18 cellular contexts compared by ENCODE assay signal in genomic region chr12:50087159-50087558, GRCh38. TPM values are rescaled to one million over a fixed set of nuclear protein-coding genes. Genes with fewer than 3 reads are reported as not detected.
DNase-seq lines count a peak whose midpoint lies in the region; ATAC-seq, FAIRE-seq and TF ChIP-seq lines count a peak whose summit lies in the region.
"Had no signal": no experiment of that assay in that cellular context is flagged by ENCODE, and none has a peak within 500 bp of the region (broad histone marks: within the 10 kb centered on the region; RNA-seq: fewer than 3 reads in every experiment).

No MANE protein-coding gene starts in this region.

- peak overlapping the region; percentile 90 for H3K4me2 ChIP-seq in keratinocyte (ENCODE audit: control insufficient read depth, extremely low read depth, insufficient read depth, low read depth, low read length)

- FAIRE-seq in keratinocyte (lab: Jason Lieb, UNC): no peak
- FAIRE-seq: bronchial epithelial cell had no signal

- peaks cover 16 to 33% of the 10 kb centered on the region in 2 experiments for H3K36me3 ChIP-seq in keratinocyte (ENCODE audit: control insufficient read depth in 2 of 2, extremely low read depth in 1 of 2, insufficient read depth in 2 of 2, low read length in 2 of 2)

- H3K4me1 ChIP-seq in keratinocyte (ENCODE audit: control insufficient read depth, extremely low read depth, insufficient read depth, low read length): peaks cover 31% of the 10 kb centered on the region

- H3K27me3 ChIP-seq in keratinocyte (ENCODE audit: control insufficient read depth, extremely low read depth, insufficient read depth, low read length): no peaks in the 10 kb centered on the region
- H3K27me3 ChIP-seq: heart left ventricle had no signal

- dilution Hi-C loops in keratinocyte (cut with MboI; ENCODE audit: extremely low pct_ligation_motif_present, low sequenced_read_pairs): no loop called here

- no peak overlapping the region for H2AFZ ChIP-seq in keratinocyte (ENCODE audit: control insufficient read depth, low read length)
- H2AFZ ChIP-seq: PC-9 had no signal

- no peaks in the 10 kb centered on the region for H3K9me3 ChIP-seq in keratinocyte (ENCODE audit: control insufficient read depth, low read depth, low read length)
- H3K9me3 ChIP-seq: heart left ventricle had no signal

- no peaks in the 10 kb centered on the region for H3K9me3 Mint-ChIP-seq in activated naive CD8-positive, alpha-beta T cell (ENCODE audit: low read depth)
- H3K9me3 Mint-ChIP-seq in activated naive CD8-positive, alpha-beta T cell treated with anti-CD3 and anti-CD28 coated beads for 36 hours: no peaks in the 10 kb centered on the region
- no peaks in the 10 kb centered on the region for H3K9me3 Mint-ChIP-seq in activated CD4-positive, alpha-beta memory T cell treated with anti-CD3 and anti-CD28 coated beads for 36 hours
- H3K9me3 Mint-ChIP-seq in stimulated activated memory B cell treated with anti-CD40 and anti-IgM and Interleukin-4, amounts not matched to agents 10 μg/mL and 1 μg/mL and 100 μg/mL, for 72 hours: no peaks in the 10 kb centered on the region
- H3K9me3 Mint-ChIP-seq: activated CD8-positive, alpha-beta T cell treated with anti-CD3 and anti-CD28 coated beads for 36 hours; IgD-negative memory B cell; memory B cell had no signal

- H3K4me3 Mint-ChIP-seq in activated naive CD8-positive, alpha-beta T cell: no peak overlapping the region
- no peak overlapping the region for H3K4me3 Mint-ChIP-seq in activated naive CD8-positive, alpha-beta T cell treated with anti-CD3 and anti-CD28 coated beads for 36 hours
- no peak overlapping the region for H3K4me3 Mint-ChIP-seq in activated CD4-positive, alpha-beta memory T cell treated with anti-CD3 and anti-CD28 coated beads for 36 hours
- no peak overlapping the region for H3K4me3 Mint-ChIP-seq in stimulated activated memory B cell treated with anti-CD40 and anti-IgM and Interleukin-4, amounts not matched to agents 10 μg/mL and 1 μg/mL and 100 μg/mL, for 72 hours
- H3K4me3 Mint-ChIP-seq: memory B cell had no signal

- H3K27ac ChIP-seq in keratinocyte (ENCODE audit: control insufficient read depth, insufficient read depth, low read length): peak overlapping the region; percentile 90

- peak overlapping the region; percentile 63 for H3K9ac ChIP-seq in keratinocyte (ENCODE audit: control insufficient read depth, extremely low read depth, insufficient read depth, low read length)

- peaks cover 3% of the 10 kb centered on the region for H3K36me3 Mint-ChIP-seq in activated naive CD8-positive, alpha-beta T cell
- peaks cover 10% of the 10 kb centered on the region for H3K36me3 Mint-ChIP-seq in activated naive CD8-positive, alpha-beta T cell treated with anti-CD3 and anti-CD28 coated beads for 36 hours
- H3K36me3 Mint-ChIP-seq in activated CD4-positive, alpha-beta memory T cell treated with anti-CD3 and anti-CD28 coated beads for 36 hours: peaks cover 24% of the 10 kb centered on the region
- H3K36me3 Mint-ChIP-seq in stimulated activated memory B cell treated with anti-CD40 and anti-IgM and Interleukin-4, amounts not matched to agents 10 μg/mL and 1 μg/mL and 100 μg/mL, for 72 hours: peaks cover 40% of the 10 kb centered on the region

- H3K27me3 Mint-ChIP-seq in activated naive CD8-positive, alpha-beta T cell: no peaks in the 10 kb centered on the region
- no peaks in the 10 kb centered on the region for H3K27me3 Mint-ChIP-seq in activated naive CD8-positive, alpha-beta T cell treated with anti-CD3 and anti-CD28 coated beads for 36 hours
- no peaks in the 10 kb centered on the region for H3K27me3 Mint-ChIP-seq in activated CD4-positive, alpha-beta memory T cell treated with anti-CD3 and anti-CD28 coated beads for 36 hours
- H3K27me3 Mint-ChIP-seq in stimulated activated memory B cell treated with anti-CD40 and anti-IgM and Interleukin-4, amounts not matched to agents 10 μg/mL and 1 μg/mL and 100 μg/mL, for 72 hours: no peaks in the 10 kb centered on the region
- H3K27me3 Mint-ChIP-seq: activated CD8-positive, alpha-beta T cell treated with anti-CD3 and anti-CD28 coated beads for 36 hours; memory B cell had no signal

- CTCF ChIA-PET in activated CD4-positive, alpha-beta memory T cell treated with anti-CD3 and anti-CD28 coated beads for 36 hours (lab: Charles Lee): interaction anchor here (0.5 to 9.3 kb wide), 17 partner anchors 9 to 197 kb away, joined by 3 to 138 read pairs (median 4); partner anchors contain the start of genes COX14 and LIMA1

- H3K27ac Mint-ChIP-seq in activated naive CD8-positive, alpha-beta T cell: peak overlapping the region; percentile 58
- no peak overlapping the region for H3K27ac Mint-ChIP-seq in activated naive CD8-positive, alpha-beta T cell treated with anti-CD3 and anti-CD28 coated beads for 36 hours
- H3K27ac Mint-ChIP-seq in activated CD4-positive, alpha-beta memory T cell treated with anti-CD3 and anti-CD28 coated beads for 36 hours: peak overlapping the region; percentile 82
- H3K27ac Mint-ChIP-seq in stimulated activated memory B cell treated with anti-CD40 and anti-IgM and Interleukin-4, amounts not matched to agents 10 μg/mL and 1 μg/mL and 100 μg/mL, for 72 hours: peak overlapping the region; percentile 95

- intact Hi-C loops in activated CD4-positive, alpha-beta memory T cell treated with anti-CD3 and anti-CD28 coated beads for 36 hours (cut with micrococcal nuclease): loop anchor here (5.0 kb wide), 1 partner anchor 225 kb away; no protein-coding TSS in a partner anchor

- ATAC-seq in stimulated activated memory B cell treated with anti-CD40 and anti-IgM and Interleukin-4, amounts not matched to agents 10 μg/mL and 1 μg/mL and 100 μg/mL, for 72 hours: no peak
- ATAC-seq in GM18907 (IDR thresholded peaks at IDR 0.05; ENCODE audit: unreplicated experiment): no peak
- ATAC-seq: activated CD8-positive, alpha-beta T cell treated with anti-CD3 and anti-CD28 coated beads for 36 hours; heart left ventricle had no signal

- POLR2A ChIA-PET in activated CD4-positive, alpha-beta memory T cell treated with anti-CD3 and anti-CD28 coated beads for 36 hours (lab: Charles Lee): no interaction called here

- no peaks in the 10 kb centered on the region for H3K9me1 ChIP-seq in keratinocyte (ENCODE audit: control insufficient read depth, extremely low read depth, insufficient read depth, low read length)

- DNase-seq in activated naive CD8-positive, alpha-beta T cell treated with anti-CD3 and anti-CD28 coated beads for 36 hours: no peak
- DNase-seq in activated CD4-positive, alpha-beta memory T cell treated with anti-CD3 and anti-CD28 coated beads for 36 hours: no peak
- DNase-seq in keratinocyte (ENCODE audit: low read depth, low spot score) (no peak), HCEC 1CT (no peak), NCI-H187 treated with DMSO at 0.1 percent for 48 hours (lab: John Stamatoyannopoulos, UW) (no peak)
- DNase-seq: activated CD8-positive, alpha-beta T cell treated with anti-CD3 and anti-CD28 coated beads for 36 hours; activated gamma-delta T cell; heart left ventricle; NCI-H1092; nucleus accumbens; PC-9; stimulated activated CD4-positive, alpha-beta T cell treated with anti-CD3 and anti-CD28 coated beads, Interleukin-2, amount 100 ng/mL, for 48 hours had no signal

- peaks cover 13% of the 10 kb centered on the region for H3K79me2 ChIP-seq in keratinocyte (ENCODE audit: control insufficient read depth, insufficient read depth, low read length)

- peak overlapping the region in 1 of 3 experiments; percentile 63 for H3K4me3 ChIP-seq in keratinocyte (ENCODE audit: control insufficient read depth in 2 of 3, extremely low read depth in 1 of 3, insufficient read depth in 2 of 3, low read depth in 1 of 3, low read length in 3 of 3)
- H3K4me3 ChIP-seq: heart left ventricle, PC-9 had no signal

- no peak for TF ChIP-seq CTCF in keratinocyte (optimal IDR thresholded peaks at IDR 0.05 in 1 of 3, IDR thresholded peaks at IDR 0.05 in 1 of 3, conservative IDR thresholded peaks at IDR 0.05 in 1 of 3; ENCODE audit: extremely low read depth in 1 of 3, insufficient read depth in 2 of 3, low read length in 3 of 3)

- no peaks in the 10 kb centered on the region for H4K20me1 ChIP-seq in keratinocyte (ENCODE audit: control insufficient read depth, extremely low read depth, insufficient read depth, low read length)

- peaks cover 37% of the 10 kb centered on the region for H3K4me1 Mint-ChIP-seq in activated naive CD8-positive, alpha-beta T cell (ENCODE audit: low read depth)
- H3K4me1 Mint-ChIP-seq in activated naive CD8-positive, alpha-beta T cell treated with anti-CD3 and anti-CD28 coated beads for 36 hours: peaks cover 38% of the 10 kb centered on the region
- peaks cover 43% of the 10 kb centered on the region for H3K4me1 Mint-ChIP-seq in activated CD4-positive, alpha-beta memory T cell treated with anti-CD3 and anti-CD28 coated beads for 36 hours (ENCODE audit: low read depth)
- H3K4me1 Mint-ChIP-seq in stimulated activated memory B cell treated with anti-CD40 and anti-IgM and Interleukin-4, amounts not matched to agents 10 μg/mL and 1 μg/mL and 100 μg/mL, for 72 hours: peaks cover 43% of the 10 kb centered on the region

RNA-seq across cellular contexts. Expression of gene SMARCD1, which starts 2.0 kb away (rescaled TPM):
- total RNA-seq in activated naive CD8-positive, alpha-beta T cell treated with anti-CD3 and anti-CD28 coated beads for 36 hours: 10 to 100 TPM; 65.8 to 74.8 TPM
- total RNA-seq in activated CD4-positive, alpha-beta memory T cell treated with anti-CD3 and anti-CD28 coated beads for 36 hours: 10 to 100 TPM; 56.1 to 56.3 TPM
- polyA plus RNA-seq in keratinocyte: 48.8 to 91.5 TPM (median 56.6 TPM) in 3 replicates
- polyA plus RNA-seq in keratinocyte (2011; ENCODE audit: low read depth): 8.5 TPM
- polyA plus RNA-seq in keratinocyte (2011; cell fraction: cytosol; rRNA removed): 55.1 and 66.1 TPM in 2 replicates
- 111 and 123 TPM in 2 replicates for polyA plus RNA-seq in keratinocyte (2011; cell fraction: nucleus; rRNA removed)
- 22.9 and 58.4 TPM in 2 replicates for polyA plus RNA-seq in keratinocyte (2012; ENCODE audit: low replicate concordance)
- 60.3 to 102 TPM (median 82.5 TPM) in 3 replicates for polyA minus RNA-seq in keratinocyte
- polyA minus RNA-seq in keratinocyte (2011; cell fraction: cytosol; rRNA and poly(A)+ RNA removed): 50.6 TPM
- polyA minus RNA-seq in keratinocyte (2011; cell fraction: nucleus; rRNA and poly(A)+ RNA removed): 31.0 and 51.3 TPM in 2 replicates

RNA-seq across cellular contexts. Expression of gene GPD1, which starts 16.6 kb away (rescaled TPM):
- total RNA-seq in activated naive CD8-positive, alpha-beta T cell treated with anti-CD3 and anti-CD28 coated beads for 36 hours: under 1 TPM; 0.39 to 0.86 TPM
- under 1 TPM; 0.10 to 0.34 TPM for total RNA-seq in activated CD4-positive, alpha-beta memory T cell treated with anti-CD3 and anti-CD28 coated beads for 36 hours
- polyA plus RNA-seq in keratinocyte: 0.13 to 0.22 TPM (median 0.17 TPM) in 3 replicates
- 0.11 TPM for polyA plus RNA-seq in keratinocyte (2011; ENCODE audit: low read depth)
- 0.07 and 0.16 TPM in 2 replicates for polyA plus RNA-seq in keratinocyte (2011; cell fraction: cytosol; rRNA removed)
- 0.38 and 0.63 TPM in 2 replicates for polyA plus RNA-seq in keratinocyte (2011; cell fraction: nucleus; rRNA removed)
- 0.08 and 0.29 TPM in 2 replicates for polyA plus RNA-seq in keratinocyte (2012; ENCODE audit: low replicate concordance)
- not detected in 3 replicates for polyA minus RNA-seq in keratinocyte
- polyA minus RNA-seq in keratinocyte (2011; cell fraction: cytosol; rRNA and poly(A)+ RNA removed): not detected
- 0.21 and 0.93 TPM in 2 replicates for polyA minus RNA-seq in keratinocyte (2011; cell fraction: nucleus; rRNA and poly(A)+ RNA removed)
- polyA plus RNA-seq: IgD-negative memory B cell had no signal

RNA-seq across cellular contexts. Expression of gene COX14, which starts 24.9 kb away (rescaled TPM):
- total RNA-seq in activated naive CD8-positive, alpha-beta T cell treated with anti-CD3 and anti-CD28 coated beads for 36 hours: 10 to 100 TPM; 48.3 to 49.2 TPM
- total RNA-seq in activated CD4-positive, alpha-beta memory T cell treated with anti-CD3 and anti-CD28 coated beads for 36 hours: 10 to 100 TPM; 46.1 to 48.7 TPM
- polyA plus RNA-seq in keratinocyte: 62.5 to 139 TPM (median 96.6 TPM) in 3 replicates
- polyA plus RNA-seq in keratinocyte (2011; ENCODE audit: low read depth): 22.4 TPM
- polyA plus RNA-seq in keratinocyte (2011; cell fraction: cytosol; rRNA removed): 83.8 and 104 TPM in 2 replicates
- 26.9 and 31.3 TPM in 2 replicates for polyA plus RNA-seq in keratinocyte (2011; cell fraction: nucleus; rRNA removed)
- polyA plus RNA-seq in keratinocyte (2012; ENCODE audit: low replicate concordance): 60.2 and 62.7 TPM in 2 replicates
- 23.4 to 37.7 TPM (median 28.3 TPM) in 3 replicates for polyA minus RNA-seq in keratinocyte
- 16.7 TPM for polyA minus RNA-seq in keratinocyte (2011; cell fraction: cytosol; rRNA and poly(A)+ RNA removed)
- 8.2 and 16.4 TPM in 2 replicates for polyA minus RNA-seq in keratinocyte (2011; cell fraction: nucleus; rRNA and poly(A)+ RNA removed)

RNA-seq across cellular contexts. Expression of gene ASIC1, which starts 29.8 kb away (rescaled TPM):
- 10 to 100 TPM; 10.8 TPM for total RNA-seq in activated naive CD8-positive, alpha-beta T cell treated with anti-CD3 and anti-CD28 coated beads for 36 hours
- 1 to 10 TPM; 1.1 to 1.6 TPM for total RNA-seq in activated CD4-positive, alpha-beta memory T cell treated with anti-CD3 and anti-CD28 coated beads for 36 hours
- polyA plus RNA-seq in keratinocyte: 5.7 to 8.3 TPM (median 5.7 TPM) in 3 replicates
- polyA plus RNA-seq in keratinocyte (2011; ENCODE audit: low read depth): 0.46 TPM
- polyA plus RNA-seq in keratinocyte (2011; cell fraction: cytosol; rRNA removed): 4.0 and 5.1 TPM in 2 replicates
- polyA plus RNA-seq in keratinocyte (2011; cell fraction: nucleus; rRNA removed): 15.8 and 19.7 TPM in 2 replicates
- polyA plus RNA-seq in keratinocyte (2012; ENCODE audit: low replicate concordance): 0.47 and 5.4 TPM in 2 replicates
- 8.2 to 10.1 TPM (median 9.4 TPM) in 3 replicates for polyA minus RNA-seq in keratinocyte
- 5.0 TPM for polyA minus RNA-seq in keratinocyte (2011; cell fraction: cytosol; rRNA and poly(A)+ RNA removed)
- 9.2 and 10.4 TPM in 2 replicates for polyA minus RNA-seq in keratinocyte (2011; cell fraction: nucleus; rRNA and poly(A)+ RNA removed)
- polyA plus RNA-seq: IgD-negative memory B cell had no signal
